In the genomic region with DNA sequence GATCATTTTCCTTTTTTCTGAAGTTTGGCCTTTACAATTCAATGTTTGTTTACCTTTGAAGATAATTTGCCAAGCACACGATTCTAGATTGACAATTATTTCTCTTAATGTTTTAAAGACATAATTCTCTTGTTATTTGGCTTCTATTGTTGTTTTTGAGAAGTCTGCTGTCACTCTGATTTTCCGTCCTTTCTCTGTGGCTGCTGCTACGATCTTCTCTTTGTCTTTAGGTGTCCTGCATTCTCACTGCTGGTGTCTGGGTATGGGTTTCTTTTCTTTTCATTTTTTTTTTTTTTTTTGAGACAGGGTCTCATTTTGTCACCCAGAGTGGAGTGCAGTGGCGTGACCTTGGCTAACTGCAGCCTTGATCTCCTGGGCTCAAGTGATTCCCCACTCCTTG, we compare ENCODE assay signal across 38 cellular contexts. TPM values are rescaled to one million over a fixed set of nuclear protein-coding genes. Genes with fewer than 3 reads are reported as not detected.
"Had no signal": no experiment of that assay in that cellular context is flagged by ENCODE, and none has a peak within 500 bp of the region (broad histone marks: within the 10 kb centered on the region; RNA-seq: fewer than 3 reads in every experiment).

No MANE protein-coding gene starts in this region.

- H3K36me3 Mint-ChIP-seq: activated naive CD4-positive, alpha-beta T cell treated with anti-CD3 and anti-CD28 coated beads, Interleukin-2, amount 10 ng/mL, durations not matched to agents 7 days and 5 days; activated naive CD4-positive, alpha-beta T cell treated with anti-CD3 and anti-CD28 coated beads, Interleukin-2, amount 50 U/mL, for 72 hours; activated naive CD8-positive, alpha-beta T cell treated with anti-CD3 and anti-CD28 coated beads for 36 hours; activated naive CD8-positive, alpha-beta T cell treated with anti-CD3 and anti-CD28 coated beads, Interleukin-2, amount 10 ng/mL, durations not matched to agents 7 days and 5 days had no signal

- FAIRE-seq: astrocyte, bronchial epithelial cell, colon had no signal

- H3K4me3 ChIP-seq: adrenal gland, ascending aorta, body of pancreas, breast epithelium, cardiac muscle cell had no signal

- DNase-seq: activated effector memory CD4-positive, alpha-beta T cell treated with anti-CD3 and anti-CD28 coated beads, Interleukin-2, amount 50 U/mL, for 16 hours; activated effector memory CD4-positive, alpha-beta T cell treated with Interleukin-2 at 50 U/mL for 16 hours; activated gamma-delta T cell; activated gamma-delta T cell treated with Interleukin-2 at 50 U/mL for 16 hours; activated naive CD4-positive, alpha-beta T cell; activated naive CD4-positive, alpha-beta T cell treated with anti-CD3 and anti-CD28 coated beads for 36 hours; activated naive CD4-positive, alpha-beta T cell treated with anti-CD3 and anti-CD28 coated beads, Interleukin-2, amount 10 ng/mL, durations not matched to agents 7 days and 5 days; activated naive CD4-positive, alpha-beta T cell treated with anti-CD3 and anti-CD28 coated beads, Interleukin-2, amount 50 U/mL, for 16 hours; activated naive CD4-positive, alpha-beta T cell treated with Interleukin-2 at 50 U/mL for 16 hours; activated naive CD8-positive, alpha-beta T cell treated with anti-CD3 and anti-CD28 coated beads for 36 hours; activated naive CD8-positive, alpha-beta T cell treated with anti-CD3 and anti-CD28 coated beads, Interleukin-2, amount 10 ng/mL, durations not matched to agents 7 days and 5 days; activated naive CD8-positive, alpha-beta T cell treated with anti-CD3 and anti-CD28 coated beads, Interleukin-2, amount 50 U/mL, for 24 hours; activated T-cell treated with anti-CD3 and anti-CD28 coated beads, Interleukin-2, amount 50 U/mL, for 1 hour; activated T-cell treated with anti-CD3 and anti-CD28 coated beads, Interleukin-2, amount 50 U/mL, for 4 hours; activated T-cell treated with anti-CD3 and anti-CD28 coated beads, Interleukin-2, amount 50 U/mL, for 48 hours; adrenal gland; amniotic stem cell; amygdala; anterior cingulate cortex; aorta; body of pancreas; brain microvascular endothelial cell; caudate nucleus; central memory CD4-positive, alpha-beta T cell; cerebellar nuclear complex had no signal

- H3K27ac ChIP-seq: adrenal gland, ascending aorta, body of pancreas, brain microvascular endothelial cell, breast epithelium, cardiac muscle cell had no signal

- H3K27me3 Mint-ChIP-seq: activated naive CD4-positive, alpha-beta T cell treated with anti-CD3 and anti-CD28 coated beads, Interleukin-2, amount 50 U/mL, for 24 hours; activated naive CD8-positive, alpha-beta T cell; activated naive CD8-positive, alpha-beta T cell treated with anti-CD3 and anti-CD28 coated beads for 36 hours; activated naive CD8-positive, alpha-beta T cell treated with anti-CD3 and anti-CD28 coated beads, Interleukin-2, amount 10 ng/mL, durations not matched to agents 7 days and 5 days; activated naive CD8-positive, alpha-beta T cell treated with anti-CD3 and anti-CD28 coated beads, Interleukin-2, amount 50 U/mL, for 24 hours; activated T-helper 17 cell treated with anti-CD3 and anti-CD28 coated beads, Interleukin-2, amount 50 U/mL, for 72 hours; brain had no signal

- H3K4me1 ChIP-seq: adrenal gland, ascending aorta, body of pancreas, breast epithelium had no signal

- H3K9me3 Mint-ChIP-seq: activated naive CD4-positive, alpha-beta T cell treated with anti-CD3 and anti-CD28 coated beads for 36 hours; activated naive CD4-positive, alpha-beta T cell treated with anti-CD3 and anti-CD28 coated beads, Interleukin-2, amount 10 ng/mL, durations not matched to agents 7 days and 5 days; activated naive CD4-positive, alpha-beta T cell treated with anti-CD3 and anti-CD28 coated beads, Interleukin-2, amount 50 U/mL, for 24 hours; activated naive CD4-positive, alpha-beta T cell treated with anti-CD3 and anti-CD28 coated beads, Interleukin-2, amount 50 U/mL, for 72 hours; activated naive CD8-positive, alpha-beta T cell treated with anti-CD3 and anti-CD28 coated beads for 36 hours; activated naive CD8-positive, alpha-beta T cell treated with anti-CD3 and anti-CD28 coated beads, Interleukin-2, amount 10 ng/mL, durations not matched to agents 7 days and 5 days; activated naive CD8-positive, alpha-beta T cell treated with anti-CD3 and anti-CD28 coated beads, Interleukin-2, amount 50 U/mL, for 24 hours; activated T-cell treated with anti-CD3 and anti-CD28 coated beads, Interleukin-2, amount 50 U/mL, for 4 hours; activated T-helper 17 cell treated with anti-CD3 and anti-CD28 coated beads, Interleukin-2, amount 50 U/mL, for 72 hours had no signal

- H3K36me3 ChIP-seq: adrenal gland, brain microvascular endothelial cell, breast epithelium had no signal

- H3K27ac Mint-ChIP-seq: activated naive CD4-positive, alpha-beta T cell treated with anti-CD3 and anti-CD28 coated beads for 36 hours; activated naive CD4-positive, alpha-beta T cell treated with anti-CD3 and anti-CD28 coated beads, Interleukin-2, amount 10 ng/mL, durations not matched to agents 7 days and 5 days; activated naive CD4-positive, alpha-beta T cell treated with anti-CD3 and anti-CD28 coated beads, Interleukin-2, amount 50 U/mL, for 24 hours; activated naive CD4-positive, alpha-beta T cell treated with anti-CD3 and anti-CD28 coated beads, Interleukin-2, amount 50 U/mL, for 72 hours; activated naive CD8-positive, alpha-beta T cell; activated naive CD8-positive, alpha-beta T cell treated with anti-CD3 and anti-CD28 coated beads for 36 hours; activated naive CD8-positive, alpha-beta T cell treated with anti-CD3 and anti-CD28 coated beads, Interleukin-2, amount 10 ng/mL, durations not matched to agents 7 days and 5 days; activated naive CD8-positive, alpha-beta T cell treated with anti-CD3 and anti-CD28 coated beads, Interleukin-2, amount 50 U/mL, for 24 hours; activated T-helper 1 cell treated with anti-CD3 and anti-CD28 coated beads, Interleukin-12 subunit alpha, Interleukin-12 subunit beta, Interleukin-2, Interleukin-4 antibody, amounts not matched to agents 30 ng/mL and 10 ng/mL and 1 ng/mL, durations not matched to agents 14 hours and 24 hours and 36 hours; activated T-helper 17 cell treated with anti-CD3 and anti-CD28 coated beads, Interleukin-2, amount 50 U/mL, for 72 hours; activated T-helper 2 cell treated with anti-CD3 and anti-CD28 coated beads, Interferon-gamma antibody, Interleukin-2, Interleukin-4, amounts not matched to agents 10 μg/mL and 5 μg/mL and 100 μg/mL, durations not matched to agents 14 hours and 24 hours and 36 hours; brain had no signal

- H3K4me3 Mint-ChIP-seq: activated naive CD4-positive, alpha-beta T cell treated with anti-CD3 and anti-CD28 coated beads for 36 hours; activated naive CD4-positive, alpha-beta T cell treated with anti-CD3 and anti-CD28 coated beads, Interleukin-2, amount 10 ng/mL, durations not matched to agents 7 days and 5 days; activated naive CD4-positive, alpha-beta T cell treated with anti-CD3 and anti-CD28 coated beads, Interleukin-2, amount 50 U/mL, for 24 hours; activated naive CD8-positive, alpha-beta T cell; activated naive CD8-positive, alpha-beta T cell treated with anti-CD3 and anti-CD28 coated beads for 36 hours; activated naive CD8-positive, alpha-beta T cell treated with anti-CD3 and anti-CD28 coated beads, Interleukin-2, amount 10 ng/mL, durations not matched to agents 7 days and 5 days; activated naive CD8-positive, alpha-beta T cell treated with anti-CD3 and anti-CD28 coated beads, Interleukin-2, amount 50 U/mL, for 24 hours; activated T-cell treated with anti-CD3 and anti-CD28 coated beads, Interleukin-2, amount 50 U/mL, for 4 hours; activated T-helper 1 cell treated with anti-CD3 and anti-CD28 coated beads, Interleukin-12 subunit alpha, Interleukin-12 subunit beta, Interleukin-2, Interleukin-4 antibody, amounts not matched to agents 30 ng/mL and 10 ng/mL and 1 ng/mL, durations not matched to agents 14 hours and 24 hours and 36 hours; activated T-helper 17 cell treated with anti-CD3 and anti-CD28 coated beads, Interleukin-2, amount 50 U/mL, for 72 hours; brain had no signal

- H3K4me1 Mint-ChIP-seq: activated naive CD4-positive, alpha-beta T cell treated with anti-CD3 and anti-CD28 coated beads, Interleukin-2, amount 10 ng/mL, durations not matched to agents 7 days and 5 days; activated naive CD4-positive, alpha-beta T cell treated with anti-CD3 and anti-CD28 coated beads, Interleukin-2, amount 50 U/mL, for 24 hours; activated naive CD8-positive, alpha-beta T cell treated with anti-CD3 and anti-CD28 coated beads for 36 hours; activated naive CD8-positive, alpha-beta T cell treated with anti-CD3 and anti-CD28 coated beads, Interleukin-2, amount 50 U/mL, for 24 hours; activated T-helper 17 cell treated with anti-CD3 and anti-CD28 coated beads, Interleukin-2, amount 50 U/mL, for 72 hours; brain had no signal

- H3K9me3 ChIP-seq: adrenal gland, ascending aorta, body of pancreas, breast epithelium had no signal

- ATAC-seq: activated naive CD4-positive, alpha-beta T cell treated with anti-CD3 and anti-CD28 coated beads, Interleukin-2, amount 50 U/mL, for 72 hours; activated naive CD8-positive, alpha-beta T cell treated with anti-CD3 and anti-CD28 coated beads, Interleukin-2, amount 50 U/mL, for 24 hours; activated T-cell treated with anti-CD3 and anti-CD28 coated beads, Interleukin-2, amount 50 U/mL, for 4 hours; activated T-helper 17 cell treated with anti-CD3 and anti-CD28 coated beads, Interleukin-2, amount 50 U/mL, for 72 hours; body of pancreas had no signal

- H3K27me3 ChIP-seq: adrenal gland, ascending aorta, body of pancreas, brain microvascular endothelial cell, breast epithelium, cardiac muscle cell had no signal

RNA-seq across cellular contexts. Expression of a gene that starts 15.1 kb away (rescaled TPM):
- total RNA-seq: activated naive CD8-positive, alpha-beta T cell treated with anti-CD3 and anti-CD28 coated beads for 36 hours; activated T-cell treated with anti-CD3 and anti-CD28 coated beads, Interleukin-2, amount 50 U/mL, for 4 hours; activated T-helper 1 cell treated with anti-CD3 and anti-CD28 coated beads, Interleukin-12 subunit alpha, Interleukin-12 subunit beta, Interleukin-2, Interleukin-4 antibody, amounts not matched to agents 30 ng/mL and 10 ng/mL and 1 ng/mL, durations not matched to agents 14 hours and 24 hours and 36 hours; activated T-helper 2 cell treated with anti-CD3 and anti-CD28 coated beads, Interferon-gamma antibody, Interleukin-2, Interleukin-4, amounts not matched to agents 10 μg/mL and 5 μg/mL and 100 μg/mL, durations not matched to agents 14 hours and 24 hours and 36 hours; ascending aorta; astrocyte; body of pancreas; bronchial epithelial cell had no signal

RNA-seq across cellular contexts. Expression of a gene that starts 36.6 kb away (rescaled TPM):
- total RNA-seq: activated naive CD4-positive, alpha-beta T cell treated with anti-CD3 and anti-CD28 coated beads, Interleukin-2, amount 50 U/mL, for 72 hours; activated naive CD8-positive, alpha-beta T cell treated with anti-CD3 and anti-CD28 coated beads, Interleukin-2, amount 10 ng/mL, durations not matched to agents 7 days and 5 days; activated T-cell treated with anti-CD3 and anti-CD28 coated beads, Interleukin-2, amount 50 U/mL, for 4 hours; activated T-helper 1 cell treated with anti-CD3 and anti-CD28 coated beads, Interleukin-12 subunit alpha, Interleukin-12 subunit beta, Interleukin-2, Interleukin-4 antibody, amounts not matched to agents 30 ng/mL and 10 ng/mL and 1 ng/mL, durations not matched to agents 14 hours and 24 hours and 36 hours; ascending aorta; body of pancreas; cardiac muscle cell had no signal
